ENCODE assay signal across 8 cellular contexts in genomic region chr14:92793709-92794546, GRCh38. TPM values are rescaled to one million over a fixed set of nuclear protein-coding genes. Genes with fewer than 3 reads are reported as not detected.
A peak's percentile ranks its signal among the peaks of the same experiment; 100 is the strongest.
DNase-seq lines count a peak whose midpoint lies in the region; ATAC-seq and TF ChIP-seq lines count a peak whose summit lies in the region.

GOLGA5 (plus strand) TSS chr14:92794305; CDS start chr14:92797438, 3,133 bp downstream.

- H3K4me1 ChIP-seq in thymus (ENCODE audit: control insufficient read depth, insufficient read depth, low read length): peaks cover 4% of the 10 kb centered on the region

- H3K27ac ChIP-seq in thymus (ENCODE audit: low read depth): peak within 1 kb of the TSS; percentile 85

- peak within 1 kb of the TSS; percentile 93 for H3K4me3 Mint-ChIP-seq in osteocyte (ENCODE audit: unreplicated experiment)

- no peaks in the 10 kb centered on the region for H3K27me3 Mint-ChIP-seq in osteocyte (ENCODE audit: unreplicated experiment)

- peak within 1 kb of the TSS; percentile 96 for H3K27ac Mint-ChIP-seq in osteocyte (ENCODE audit: unreplicated experiment)

- peaks cover 15% of the 10 kb centered on the region for H3K36me3 ChIP-seq in thymus (ENCODE audit: control insufficient read depth, insufficient read depth)

- 2% methylated on average over 71 of the region's 71 CpGs for WGBS in thymus

- no peak for TF ChIP-seq CTCF in GM12864 (IDR thresholded peaks at IDR 0.05; ENCODE audit: low read depth, low read length, missing control alignments)
- TF ChIP-seq CTCF in osteocyte (IDR thresholded peaks at IDR 0.05): no peak

- intact Hi-C loops in head of caudate nucleus (cut with DNase I): loop anchor here (5.0 kb wide), 1 partner anchor 47 kb away; the partner anchor contains the start of gene LGMN

- H3K36me3 Mint-ChIP-seq in osteocyte (ENCODE audit: unreplicated experiment): peaks cover 11% of the 10 kb centered on the region

- peaks cover 24% of the 10 kb centered on the region for H3K4me1 Mint-ChIP-seq in osteocyte (ENCODE audit: unreplicated experiment)

- ATAC-seq in HG02759 (IDR thresholded peaks at IDR 0.05; ENCODE audit: unreplicated experiment): peak; percentile 98

- H3K27me3 ChIP-seq in thymus (ENCODE audit: control insufficient read depth, insufficient read depth): no peaks in the 10 kb centered on the region

- H3K4me3 ChIP-seq in GM12864 (ENCODE audit: low read depth, low read length) (peak within 1 kb of the TSS; percentile 78), thymus (ENCODE audit: low read length) (peak within 1 kb of the TSS; percentile 71)

- no peaks in the 10 kb centered on the region for H3K9me3 ChIP-seq in thymus (ENCODE audit: control insufficient read depth)

- peak; percentile 94 for DNase-seq in GM12864 (ENCODE audit: low read depth)
- peak; percentile 99 for DNase-seq in NCI-H1417 (lab: John Stamatoyannopoulos, UW)
- peak; percentile 95 to 98 for DNase-seq in SW 1271 (lab: John Stamatoyannopoulos, UW)
- peak; percentile 91 for DNase-seq in activated naive CD8-positive, alpha-beta T cell treated with anti-CD3 and anti-CD28 coated beads, Interleukin-2, amount 50 U/mL, for 16 hours (ENCODE audit: low read depth, low spot score)
- peak; percentile 96 to 100 (median 98) for DNase-seq in head of caudate nucleus
- peak; percentile 100 for DNase-seq in osteocyte (ENCODE audit: extremely low spot score, unreplicated experiment)

- peaks cover 10% of the 10 kb centered on the region for H3K9me3 Mint-ChIP-seq in osteocyte (ENCODE audit: unreplicated experiment)

RNA-seq across cellular contexts. Expression of gene GOLGA5, which starts in this region (rescaled TPM):
- total RNA-seq in osteocyte: 41.1 and 43.2 TPM in 2 replicates
- 30.3 TPM for polyA plus RNA-seq in thymus

Comparison
In these comparisons a context has a peak if more than half of its experiments do, and no peak if none do; other contexts are left out.
1. Peak in every context shown above with its lines: DNase-seq, ATAC-seq, H3K4me3 ChIP-seq and H3K27ac ChIP-seq.